Comparison of ENCODE assay signal across 8 cellular contexts in genomic region chr17:82593590-82594087, GRCh38. TPM values are rescaled to one million over a fixed set of nuclear protein-coding genes. Genes with fewer than 3 reads are reported as not detected.
DNase-seq lines count a peak whose midpoint lies in the region; ATAC-seq, FAIRE-seq and TF ChIP-seq lines count a peak whose summit lies in the region.

No MANE protein-coding gene starts in this region.

- CTCF ChIA-PET in H1 (lab: Charles Lee; ENCODE audit: partially characterized antibody), result no interaction called here

- H3K4me1 Mint-ChIP-seq in CD14-positive monocyte, result peaks cover 39% of the 10 kb centered on the region

- H2BK12ac ChIP-seq in H1 (ENCODE audit: low read depth, low read length), result 0 out of 2 replicates have a peak overlapping the region, but pooled peaks have one; percentile 9

- H3K9me3 ChIP-seq in OCI-LY3 (ENCODE audit: insufficient read depth, low read length), result no peaks in the 10 kb centered on the region
- H3K9me3 ChIP-seq in H1 (ENCODE audit: insufficient read depth in 2 of 2, low read depth in 1 of 2, low read length in 1 of 2), result no peaks in the 10 kb centered on the region
- no peaks in the 10 kb centered on the region for H3K9me3 ChIP-seq in neutrophil

- H4K91ac ChIP-seq in H1 (replicated peaks; ENCODE audit: insufficient read length, low read length), result peak overlapping the region; percentile 15

- H2BK120ac ChIP-seq in H1 (replicated peaks; ENCODE audit: low read depth, low read length), result no peak overlapping the region

- H3K4ac ChIP-seq in H1 (replicated peaks; ENCODE audit: insufficient read length, low read depth, low read length), result peak overlapping the region; percentile 91

- no peak for TF ChIP-seq CTCF in CD14-positive monocyte (IDR thresholded peaks at IDR 0.05)
- no peak for TF ChIP-seq CTCF in OCI-LY3 (IDR thresholded peaks at IDR 0.05; ENCODE audit: low read depth, low read length)
- no peak for TF ChIP-seq CTCF in H1 (IDR thresholded peaks at IDR 0.05; ENCODE audit: control extremely low read depth in 1 of 3, insufficient read depth in 1 of 3, low read depth in 1 of 3, low read length in 3 of 3)
- no peak for TF ChIP-seq CTCF in neutrophil (IDR thresholded peaks at IDR 0.05)

- H2AFZ ChIP-seq in OCI-LY3 (ENCODE audit: low read depth, low read length) (no peak overlapping the region), H1 (ENCODE audit: low read length) (no peak overlapping the region)

- TF ChIP-seq POLR2A in H1 (IDR thresholded peaks at IDR 0.05; ENCODE audit: control extremely low read depth in 1 of 2, low read depth in 2 of 2, low read length in 2 of 2), result no peak

- 0 out of 2 replicates have a peak, but pooled peaks cover 3% of the 10 kb centered on the region for H3K23me2 ChIP-seq in H1 (ENCODE audit: low read depth, low read length)

- intact Hi-C loops in CD14-positive monocyte (cut with micrococcal nuclease), result no loop called here

- peak overlapping the region; percentile 85 for H3K4me3 ChIP-seq in OCI-LY3 (ENCODE audit: low read length)
- H3K4me3 ChIP-seq in H1 (ENCODE audit: extremely low read depth in 1 of 4, insufficient read depth in 2 of 4, low read depth in 3 of 4, low read length in 4 of 4), result peak overlapping the region; percentile 22 to 50 (median 40); a peak in 7 of 8 replicates
- H3K4me3 ChIP-seq in neutrophil (ENCODE audit: low read depth in 1 of 2, low read length in 1 of 2), result peak overlapping the region; percentile 50 to 55

- H4K20me1 ChIP-seq in OCI-LY3 (ENCODE audit: insufficient read depth, low read length) (no peaks in the 10 kb centered on the region), H1 (replicated peaks in 1 of 2; ENCODE audit: control insufficient read depth in 1 of 2, insufficient read depth in 2 of 2, low read length in 2 of 2) (peaks cover 6 to 26% of the 10 kb centered on the region in 2 experiments)

- peak overlapping the region; percentile 73 to 86 for H3K4me3 Mint-ChIP-seq in CD14-positive monocyte

- peaks cover 22 to 54% of the 10 kb centered on the region in 2 donors for H3K36me3 Mint-ChIP-seq in CD14-positive monocyte

- no peak overlapping the region for H3K14ac ChIP-seq in H1 (ENCODE audit: insufficient read length)

- H2BK5ac ChIP-seq in H1 (ENCODE audit: low read depth, low read length), result peak overlapping the region; percentile 85

- H4K8ac ChIP-seq in H1 (ENCODE audit: extremely low read depth, insufficient read depth, low read length), result no peak overlapping the region; the same call in none of the 2 replicates

- no peak for ATAC-seq in HG02885 (IDR thresholded peaks at IDR 0.05; ENCODE audit: poor library complexity, unreplicated experiment)
- ATAC-seq in GM21381 (IDR thresholded peaks at IDR 0.05; ENCODE audit: unreplicated experiment), result no peak
- no peak for ATAC-seq in GM21576 (IDR thresholded peaks at IDR 0.05; ENCODE audit: unreplicated experiment)

- peak overlapping the region; percentile 28 for H3K56ac ChIP-seq in H1 (replicated peaks; ENCODE audit: insufficient read length, low read depth, low read length)

- peaks cover 10% of the 10 kb centered on the region for H3K79me2 ChIP-seq in OCI-LY3 (ENCODE audit: low read length)
- H3K79me2 ChIP-seq in H1 (ENCODE audit: control insufficient read depth in 1 of 2, insufficient read depth in 2 of 2, low read length in 2 of 2), result peaks cover 0 to 5% of the 10 kb centered on the region in 2 experiments; a peak in 1 of 4 replicates

- no peak for TF ChIP-seq EP300 in H1 (IDR thresholded peaks at IDR 0.05; ENCODE audit: borderline replicate concordance in 1 of 2, low read depth in 2 of 2, low read length in 2 of 2)

- WGBS in H1 (ENCODE audit: extremely low coverage in 1 of 2, insufficient coverage in 1 of 2, insufficient read length in 1 of 2, insufficient replicate concordance in 2 of 2, low coverage in 1 of 2, low lambda C conversion rate in 2 of 2, missing lambda C conversion rate in 1 of 2), 2 experiments, result 93% methylated on average over 28 of the region's 29 CpGs; no CpG with 5 or more reads in 1 of the 2 experiments

- H3K4me2 ChIP-seq in OCI-LY3 (ENCODE audit: low read length) (peak overlapping the region; percentile 98), H1 (ENCODE audit: insufficient read depth in 1 of 2, low read depth in 2 of 2, low read length in 2 of 2) (peak overlapping the region; percentile 69 to 70)

- H3K27me3 Mint-ChIP-seq in CD14-positive monocyte (ENCODE audit: low read depth in 3 of 3), result peaks cover 0 to 1% (median 1%) of the 10 kb centered on the region in 3 donors

- H3K18ac ChIP-seq in H1 (ENCODE audit: extremely low read depth, low read length), result peak overlapping the region; percentile 71

- peak overlapping the region in 6 of 7 donors; percentile 89 to 95 (median 92) for H3K27ac Mint-ChIP-seq in CD14-positive monocyte

- H3K79me1 ChIP-seq in H1 (ENCODE audit: low read depth, low read length), result peaks cover 13% of the 10 kb centered on the region

- no peaks in the 10 kb centered on the region for H3K9me3 Mint-ChIP-seq in CD14-positive monocyte

- H3K4me1 ChIP-seq in OCI-LY3 (ENCODE audit: low read length) (peaks cover 11% of the 10 kb centered on the region), H1 (replicated peaks in 1 of 4; ENCODE audit: control insufficient read depth in 3 of 4, insufficient read depth in 4 of 4, low read length in 3 of 4) (peaks cover 0 to 9% (median 5%) of the 10 kb centered on the region in 4 experiments; a peak in 5 of 7 replicates), neutrophil (ENCODE audit: control insufficient read depth in 1 of 2, insufficient read depth in 1 of 2, low read depth in 1 of 2, low read length in 1 of 2) (peaks cover 35% of the 10 kb centered on the region in 2 experiments)

- TF ChIP-seq RAD21 in H1 (IDR thresholded peaks at IDR 0.05 in 1 of 2, conservative IDR thresholded peaks at IDR 0.05 in 1 of 2; ENCODE audit: low read depth in 2 of 2, low read length in 2 of 2), result no peak

- POLR2A ChIA-PET in H1 (lab: Charles Lee; ENCODE audit: partially characterized antibody), result interaction anchor here (0.7 to 1.4 kb wide), 2 partner anchors 11 to 35 kb away, joined by 3 to 6 read pairs; no protein-coding TSS in a partner anchor

- peak overlapping the region; percentile 93; the same call in 1 of the 2 replicates for H2AK5ac ChIP-seq in H1 (ENCODE audit: low read depth, low read length)

- H3K27me3 ChIP-seq in OCI-LY3 (ENCODE audit: low read depth, low read length) (no peaks in the 10 kb centered on the region), H1 (replicated peaks in 1 of 4; ENCODE audit: control insufficient read depth in 3 of 4, extremely low read depth in 1 of 4, insufficient read depth in 3 of 4, low read length in 3 of 4) (no peaks in the 10 kb centered on the region), neutrophil (no peaks in the 10 kb centered on the region)

- H3K9ac ChIP-seq in OCI-LY3 (ENCODE audit: low read length), result peak overlapping the region; percentile 69
- peak overlapping the region in 1 of 4 experiments; percentile 25; a peak in 1 of 7 replicates for H3K9ac ChIP-seq in H1 (replicated peaks in 1 of 4; ENCODE audit: extremely low read depth in 1 of 4, low read depth in 3 of 4, low read length in 3 of 4)

- H2BK15ac ChIP-seq in H1 (ENCODE audit: low read length), result peak overlapping the region; percentile 81; the same call in 1 of the 2 replicates

- H3K27ac ChIP-seq in OCI-LY3 (ENCODE audit: low read length) (peak overlapping the region; percentile 77), H1 (ENCODE audit: low read depth, low read length) (0 out of 2 replicates have a peak overlapping the region, but pooled peaks have one; percentile 51), neutrophil (peak overlapping the region; percentile 86)

- DNase-seq in CD14-positive monocyte (ENCODE audit: low spot score), result no peak
- no peak for DNase-seq in H1 (ENCODE audit: low read depth in 1 of 2, low spot score in 2 of 2)
- no peak for DNase-seq in kidney glomerular epithelial cell (lab: John Stamatoyannopoulos, UW)

- FAIRE-seq in H1 (lab: Jason Lieb, UNC), result no peak

- H3K36me3 ChIP-seq in OCI-LY3 (replicated peaks; ENCODE audit: low read depth, low read length), result peaks cover 27% of the 10 kb centered on the region
- peaks cover 8 to 42% (median 22%) of the 10 kb centered on the region in 4 experiments; a peak in 7 of 8 replicates for H3K36me3 ChIP-seq in H1 (ENCODE audit: control insufficient read depth in 2 of 4, insufficient read depth in 4 of 4, low read length in 3 of 4)
- peaks cover 34% of the 10 kb centered on the region for H3K36me3 ChIP-seq in neutrophil

- H3K23ac ChIP-seq in H1 (ENCODE audit: insufficient read length), result no peak overlapping the region

- no peak overlapping the region for H2BK20ac ChIP-seq in H1 (ENCODE audit: low read length)

- H4K5ac ChIP-seq in H1 (ENCODE audit: insufficient read length, low read depth, low read length), result peak overlapping the region; percentile 75

TF ChIP-seq in H1, 55 proteins besides CTCF, POLR2A, EP300 and RAD21:
- no peak for TF ChIP-seq KDM4A (IDR thresholded peaks at IDR 0.05; ENCODE audit: low read depth, low read length, severe bottlenecking)

RNA-seq across cellular contexts. Expression of gene WDR45B, which starts 54.6 kb away (rescaled TPM):
- polyA plus RNA-seq in CD14-positive monocyte (10 to 100 TPM; 42.6 to 60.3 TPM), H1 (2011; rRNA removed) (100 and 101 TPM in 2 replicates)
- total RNA-seq in H1 (2021; fragmentation: NEBNext Ultra II Directional; extraction: Animal tissue kit (Norgen Biotek cat#: 25700)), result 82.0 and 88.8 TPM in 2 replicates
- 110 TPM for polyA plus RNA-seq in H1 (2011; cell fraction: cytosol; rRNA removed)
- polyA plus RNA-seq in H1 (2011; cell fraction: nucleus; rRNA removed), result 107 TPM
- 81.1 to 86.2 TPM (median 86.2 TPM) in 4 replicates for polyA plus RNA-seq in H1 (2012, experiment 1 of 2)
- polyA plus RNA-seq in H1 (2012, experiment 2 of 2), result 57.9 TPM
- polyA plus RNA-seq in H1 (2013, experiment 1 of 2), result 70.1 TPM
- polyA plus RNA-seq in H1 (2013, experiment 2 of 2), result 72.8 TPM
- polyA minus RNA-seq in H1 (2011; rRNA and poly(A)+ RNA removed), result 93.1 and 96.5 TPM in 2 replicates
- 50.5 TPM for polyA minus RNA-seq in H1 (2011; cell fraction: cytosol; rRNA and poly(A)+ RNA removed)
- polyA minus RNA-seq in H1 (2011; cell fraction: nucleus; rRNA and poly(A)+ RNA removed), result 34.8 TPM
